In genomic region chr9:23343226-23343625, GRCh38 we compare ENCODE assay signal across 28 cellular contexts.
A peak's percentile ranks its signal among the peaks of the same experiment; 100 is the strongest.
DNase-seq lines count a peak whose midpoint lies in the region; ATAC-seq and TF ChIP-seq lines count a peak whose summit lies in the region.
"Had no signal": no experiment of that assay in that cellular context is flagged by ENCODE, and none has a peak within 500 bp of the region (broad histone marks: within the 10 kb centered on the region; RNA-seq: fewer than 3 reads in every experiment).

No MANE protein-coding gene starts in this region.

- H3K27ac ChIP-seq in cardiac muscle cell (no peak overlapping the region), mesodermal cell (ENCODE audit: low read depth, low read length, severe bottlenecking) (peak overlapping the region; percentile 96)
- H3K27ac ChIP-seq: 22Rv1, C4-2B, KMS-11 had no signal

- ATAC-seq in Right ventricle myocardium inferior (no peak), HG03095 (IDR thresholded peaks at IDR 0.05; ENCODE audit: unreplicated experiment) (no peak), HG02678 (IDR thresholded peaks at IDR 0.05; ENCODE audit: unreplicated experiment) (no peak)
- ATAC-seq: CD8-positive, alpha-beta T cell; GM12878; GM23338 had no signal

- DNase-seq in cardiac muscle cell (ENCODE audit: low read depth in 1 of 2, low spot score in 1 of 2) (peak; percentile 13 to 14), Right ventricle myocardium inferior (ENCODE audit: missing footprints) (no peak), iris pigment epithelial cell (ENCODE audit: low read depth) (peak; percentile 26), NCI-H128 (lab: John Stamatoyannopoulos, UW; ENCODE audit: unreplicated experiment) (no peak), cerebellum (ENCODE audit: low spot score) (no peak)
- DNase-seq: Caco-2; CD8-positive, alpha-beta T cell; DMS 273 treated with DMSO at 0.1 percent for 48 hours; DMS79; EL; GDM1; HFFc6; MM.1S; NCI-H1417; NCI-H1694; NCI-H2029 treated with DMSO at 0.1 percent for 48 hours; NCI-H526 treated with DMSO at 0.1 percent for 48 hours; RPMI8226; SHP77 had no signal

- TF ChIP-seq CTCF in cardiac muscle cell (IDR thresholded peaks at IDR 0.05; ENCODE audit: low read depth, low read length) = no peak

- intact Hi-C loops in Right ventricle myocardium inferior (cut with DNase I) = no loop called here

- no peaks in the 10 kb centered on the region for H3K27me3 ChIP-seq in cardiac muscle cell

- H3K4me3 ChIP-seq in cardiac muscle cell = no peak overlapping the region
- H3K4me3 ChIP-seq in mesodermal cell (ENCODE audit: extremely low read depth, insufficient read depth, low read length, poor library complexity, severe bottlenecking) = no peak overlapping the region
- H3K4me3 ChIP-seq: GM12878, GM23338, HAP-1 had no signal

- H3K4me1 ChIP-seq in cardiac muscle cell (ENCODE audit: low read depth) = peaks cover 14% of the 10 kb centered on the region
- H3K4me1 ChIP-seq in mesodermal cell (ENCODE audit: control insufficient read depth, insufficient read depth, low read length, poor library complexity, severe bottlenecking) = peaks cover 25% of the 10 kb centered on the region
- H3K4me1 ChIP-seq: Caco-2 had no signal

- no peaks in the 10 kb centered on the region for H3K9me3 ChIP-seq in cardiac muscle cell (ENCODE audit: low read depth)
- peaks cover 8% of the 10 kb centered on the region for H3K9me3 ChIP-seq in mesodermal cell (ENCODE audit: control insufficient read depth, low read length)
- H3K9me3 ChIP-seq: Caco-2, HAP-1 had no signal

- 100% methylated on average over 1 of the region's 1 CpG; no CpG with 5 or more reads in 1 of the 2 experiments for WGBS in mesodermal cell (ENCODE audit: insufficient coverage in 2 of 2), 2 experiments

- H3K36me3 ChIP-seq in cardiac muscle cell = no peaks in the 10 kb centered on the region
- H3K36me3 ChIP-seq in mesodermal cell (ENCODE audit: control insufficient read depth, insufficient read depth, low read length) = no peaks in the 10 kb centered on the region
- H3K36me3 ChIP-seq: HAP-1 had no signal

Comparison
In these comparisons a context has a peak if more than half of its experiments do, and no peak if none do; other contexts are left out.
1. DNase-seq: peak in cardiac muscle cell (2 of 2) and iris pigment epithelial cell (single experiment); none in Right ventricle myocardium inferior (single experiment), NCI-H128 (single experiment) and cerebellum (single experiment).